Comparison of ENCODE assay signal across 8 cellular contexts in genomic region chr21:45643021-45643980, GRCh38. TPM values are rescaled to one million over a fixed set of nuclear protein-coding genes. Genes with fewer than 3 reads are reported as not detected.
DNase-seq lines count a peak whose midpoint lies in the region; ATAC-seq and TF ChIP-seq lines count a peak whose summit lies in the region.

PCBP3 (plus strand) TSS chr21:45643725; CDS start chr21:45850086, 206,361 bp downstream.

- CTCF ChIA-PET in SK-N-SH (lab: Yijun Ruan, JAX): no interaction called here
- CTCF ChIA-PET in activated naive CD4-positive, alpha-beta T cell treated with anti-CD3 and anti-CD28 coated beads for 36 hours (lab: Charles Lee): no interaction called here

- H3K9me3 ChIP-seq in Loucy (ENCODE audit: insufficient read depth, low read depth, low read length): no peaks in the 10 kb centered on the region
- no peaks in the 10 kb centered on the region for H3K9me3 ChIP-seq in SK-N-SH
- H3K9me3 ChIP-seq in osteoblast (ENCODE audit: low read depth, low read length): no peaks in the 10 kb centered on the region

- H3K36me3 ChIP-seq in Loucy (ENCODE audit: insufficient read depth, low read length) (no peaks in the 10 kb centered on the region), SK-N-SH (replicated peaks in 1 of 2; ENCODE audit: control insufficient read depth in 1 of 2, insufficient read depth in 2 of 2, low read length in 1 of 2) (no peaks in the 10 kb centered on the region), osteoblast (ENCODE audit: insufficient read depth, low read length) (no peaks in the 10 kb centered on the region)

- peaks cover 1% of the 10 kb centered on the region for H3K36me3 Mint-ChIP-seq in activated naive CD4-positive, alpha-beta T cell treated with anti-CD3 and anti-CD28 coated beads for 36 hours (ENCODE audit: low read depth)

- H3K9me2 ChIP-seq in Loucy (replicated peaks; ENCODE audit: low read depth, low read length): no peaks in the 10 kb centered on the region
- no peaks in the 10 kb centered on the region for H3K9me2 ChIP-seq in SK-N-SH

- H3K4me2 ChIP-seq in Loucy (ENCODE audit: low read depth, low read length, poor library complexity, severe bottlenecking) (peak within 1 kb of the TSS; percentile 69), SK-N-SH (peak within 1 kb of the TSS; percentile 91), osteoblast (ENCODE audit: insufficient read depth, low read length) (no peak within 1 kb of the TSS)

- WGBS in SK-N-SH (ENCODE audit: low lambda C conversion rate): 2% methylated on average over 23 of the region's 120 CpGs

- no peak for TF ChIP-seq EP300 in SK-N-SH (IDR thresholded peaks at IDR 0.05; ENCODE audit: borderline replicate concordance in 1 of 2, low read depth in 1 of 2, low read length in 1 of 2)

- no peaks in the 10 kb centered on the region for H3K27me3 ChIP-seq in Loucy (ENCODE audit: insufficient read depth, low read length, poor library complexity, severe bottlenecking)
- no peaks in the 10 kb centered on the region for H3K27me3 ChIP-seq in SK-N-SH (ENCODE audit: insufficient read depth)
- H3K27me3 ChIP-seq in osteoblast (ENCODE audit: insufficient read depth, low read length): peaks cover 26% of the 10 kb centered on the region

- 0 out of 2 replicates have a peak, but pooled peaks cover 4% of the 10 kb centered on the region for H3K79me2 ChIP-seq in Loucy (ENCODE audit: insufficient read depth, low read length)
- peaks cover 30% of the 10 kb centered on the region; the same call in 1 of the 2 replicates for H3K79me2 ChIP-seq in SK-N-SH (ENCODE audit: insufficient read depth)
- no peaks in the 10 kb centered on the region for H3K79me2 ChIP-seq in osteoblast (ENCODE audit: insufficient read depth, low read length)

- peaks cover 46% of the 10 kb centered on the region for H3K4me1 Mint-ChIP-seq in activated naive CD4-positive, alpha-beta T cell treated with anti-CD3 and anti-CD28 coated beads for 36 hours (ENCODE audit: low read depth)

- TF ChIP-seq CTCF in Loucy (conservative IDR thresholded peaks at IDR 0.05; ENCODE audit: low read length): no peak
- TF ChIP-seq CTCF in SK-N-SH (IDR thresholded peaks at IDR 0.05): no peak
- no peak for TF ChIP-seq CTCF in osteoblast (IDR thresholded peaks at IDR 0.05; ENCODE audit: extremely low read depth, low read depth, low read length)

- H3K4me1 ChIP-seq in Loucy (ENCODE audit: insufficient read depth, low read length, poor library complexity, severe bottlenecking) (peaks cover 15% of the 10 kb centered on the region), SK-N-SH (ENCODE audit: control insufficient read depth in 1 of 2, insufficient read depth in 2 of 2, low read depth in 1 of 2, low read length in 1 of 2) (peaks cover 21 to 41% of the 10 kb centered on the region in 2 experiments), osteoblast (ENCODE audit: insufficient read depth, low read length) (peaks cover 4% of the 10 kb centered on the region)

- H3K9me3 Mint-ChIP-seq in activated naive CD4-positive, alpha-beta T cell treated with anti-CD3 and anti-CD28 coated beads for 36 hours: no peaks in the 10 kb centered on the region

- DNase-seq in DMS 273 (lab: John Stamatoyannopoulos, UW; ENCODE audit: unreplicated experiment): peak; percentile 99
- peak; percentile 98 for DNase-seq in SK-N-SH
- DNase-seq in activated naive CD4-positive, alpha-beta T cell treated with anti-CD3 and anti-CD28 coated beads for 36 hours: peak; percentile 99
- DNase-seq in glomerular visceral epithelial cell (ENCODE audit: extremely low spot score): peak; percentile 91
- DNase-seq in osteoblast (ENCODE audit: insufficient read length, low spot score, missing footprints): peak; percentile 97
- DNase-seq in superior temporal gyrus (ENCODE audit: extremely low spot score): peak; percentile 88

- POLR2A ChIA-PET in SK-N-SH (lab: Yijun Ruan, JAX): no interaction called here

- H3K4me3 ChIP-seq in Loucy (ENCODE audit: low read length, poor library complexity, severe bottlenecking) (peak within 1 kb of the TSS; percentile 70), SK-N-SH (ENCODE audit: low read depth in 2 of 2, low read length in 1 of 2) (peak within 1 kb of the TSS; percentile 70 to 78), osteoblast (ENCODE audit: insufficient read depth, low read length) (peak within 1 kb of the TSS; percentile 58)

- peaks cover 19% of the 10 kb centered on the region for H4K20me1 ChIP-seq in Loucy (ENCODE audit: insufficient read depth, low read length, poor library complexity, severe bottlenecking)
- peaks cover 27% of the 10 kb centered on the region for H4K20me1 ChIP-seq in SK-N-SH (ENCODE audit: insufficient read depth)
- peaks cover 3% of the 10 kb centered on the region for H4K20me1 ChIP-seq in osteoblast (ENCODE audit: insufficient read depth, low read length)

- TF ChIP-seq RAD21 in SK-N-SH (IDR thresholded peaks at IDR 0.05; ENCODE audit: low read length): no peak

- no peak within 1 kb of the TSS for H3K27ac Mint-ChIP-seq in activated naive CD4-positive, alpha-beta T cell treated with anti-CD3 and anti-CD28 coated beads for 36 hours

- H3K27ac ChIP-seq in SK-N-SH (ENCODE audit: low read depth in 2 of 2, low read length in 1 of 2) (peak within 1 kb of the TSS in 1 of 2 experiments; percentile 82; a peak in 2 of 4 replicates), osteoblast (ENCODE audit: low read depth, low read length) (no peak within 1 kb of the TSS)

- peak; percentile 57 for ATAC-seq in GM21717 (IDR thresholded peaks at IDR 0.05; ENCODE audit: unreplicated experiment)

- H2AFZ ChIP-seq in Loucy (ENCODE audit: low read length) (no peak within 1 kb of the TSS), SK-N-SH (ENCODE audit: low read depth) (peak within 1 kb of the TSS; percentile 58), osteoblast (ENCODE audit: low read length) (no peak within 1 kb of the TSS)

- H3F3A ChIP-seq in Loucy (ENCODE audit: low read depth) (no peaks in the 10 kb centered on the region), SK-N-SH (replicated peaks; ENCODE audit: insufficient read depth) (peaks cover 6% of the 10 kb centered on the region)

- H3K4me3 Mint-ChIP-seq in activated naive CD4-positive, alpha-beta T cell treated with anti-CD3 and anti-CD28 coated beads for 36 hours: peak within 1 kb of the TSS; percentile 76

- H3K9ac ChIP-seq in Loucy (ENCODE audit: low read depth, low read length, poor library complexity, severe bottlenecking): no peak within 1 kb of the TSS
- peak within 1 kb of the TSS; percentile 22; the same call in 1 of the 2 replicates for H3K9ac ChIP-seq in SK-N-SH

- intact Hi-C loops in activated naive CD4-positive, alpha-beta T cell treated with anti-CD3 and anti-CD28 coated beads for 36 hours (cut with micrococcal nuclease): loop anchor here (1.0 to 5.0 kb wide), 7 partner anchors 28 to 680 kb away; partner anchors contain the start of gene C21orf58

- H3K27me3 Mint-ChIP-seq in activated naive CD4-positive, alpha-beta T cell treated with anti-CD3 and anti-CD28 coated beads for 36 hours (ENCODE audit: low read depth): peaks cover 5% of the 10 kb centered on the region

TF ChIP-seq in SK-N-SH, 30 proteins besides CTCF, POLR2A, EP300 and RAD21 (continues in another document):
- peak; percentile 63 for TF ChIP-seq NRF1 (IDR thresholded peaks at IDR 0.05; ENCODE audit: low read depth, low read length)
- TF ChIP-seq REST (IDR thresholded peaks at IDR 0.05; ENCODE audit: low read depth, low read length): no peak
- TF ChIP-seq GABPA (IDR thresholded peaks at IDR 0.05; ENCODE audit: low read depth): no peak
- TF ChIP-seq MXI1 (IDR thresholded peaks at IDR 0.05; ENCODE audit: low read depth, low read length): no peak
- TF ChIP-seq POLR2AphosphoS5 (IDR thresholded peaks at IDR 0.05; ENCODE audit: low read depth, low read length): peak; percentile 22; the same call in 1 of the 2 replicates
- TF ChIP-seq NFIC (IDR thresholded peaks at IDR 0.05; ENCODE audit: borderline replicate concordance): no peak

RNA-seq across cellular contexts. Expression of gene PCBP3, which starts in this region (rescaled TPM):
- 4.2 and 9.5 TPM in 2 replicates for polyA plus RNA-seq in SK-N-SH (2012; rRNA removed)
- 5.8 and 7.4 TPM in 2 replicates for polyA plus RNA-seq in SK-N-SH (2012; cell fraction: cytosol; rRNA removed)
- 16.9 and 21.5 TPM in 2 replicates for polyA plus RNA-seq in SK-N-SH (2012; cell fraction: nucleus; rRNA removed)
- 10 to 100 TPM; 10.0 to 10.2 TPM for total RNA-seq in activated naive CD4-positive, alpha-beta T cell treated with anti-CD3 and anti-CD28 coated beads for 36 hours
- total RNA-seq in osteoblast: 1.1 and 1.2 TPM in 2 replicates
